ENCODE assay signal across 8 cellular contexts in the genomic region with DNA sequence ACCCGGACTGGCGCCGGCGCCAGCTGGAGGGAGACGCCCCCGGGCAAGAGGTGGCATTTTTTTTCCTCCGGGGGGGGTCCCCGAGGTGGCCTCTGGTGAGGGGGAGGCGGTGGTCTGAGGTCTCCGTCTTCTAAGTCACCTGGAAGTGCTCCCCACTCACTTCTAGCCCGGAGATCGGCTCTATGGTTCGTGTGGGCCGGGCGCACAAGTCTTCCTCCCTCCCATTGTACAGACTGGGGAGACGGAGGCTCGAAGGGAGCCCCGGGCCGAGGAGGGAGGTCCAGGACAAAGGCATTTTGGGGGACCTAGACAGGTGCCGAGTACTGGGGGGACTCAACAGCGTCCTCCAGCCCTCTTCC. TPM values are rescaled to one million over a fixed set of nuclear protein-coding genes. Genes with fewer than 3 reads are reported as not detected.
A peak's percentile ranks its signal among the peaks of the same experiment; 100 is the strongest.
DNase-seq lines count a peak whose midpoint lies in the region; ATAC-seq lines count a peak whose summit lies in the region.

No MANE protein-coding gene starts in this region.

- H3K4me3 Mint-ChIP-seq in stimulated activated naive CD8-positive, alpha-beta T cell treated with anti-CD3 and anti-CD28 coated beads, Interleukin-15, Interleukin-2, amounts not matched to agents 100 ng/mL and 50 ng/mL, for 24 hours: peak overlapping the region; percentile 40
- peak overlapping the region; percentile 58 for H3K4me3 Mint-ChIP-seq in activated T-helper 1 cell treated with anti-CD3 and anti-CD28 coated beads, Interleukin-12 subunit alpha, Interleukin-12 subunit beta, Interleukin-2, Interleukin-4 antibody, amounts not matched to agents 30 ng/mL and 10 ng/mL and 1 ng/mL, durations not matched to agents 14 hours and 24 hours and 36 hours

- H3K9me3 Mint-ChIP-seq in stimulated activated naive CD8-positive, alpha-beta T cell treated with anti-CD3 and anti-CD28 coated beads, Interleukin-15, Interleukin-2, amounts not matched to agents 100 ng/mL and 50 ng/mL, for 24 hours: no peaks in the 10 kb centered on the region
- H3K9me3 Mint-ChIP-seq in activated T-helper 1 cell treated with anti-CD3 and anti-CD28 coated beads, Interleukin-12 subunit alpha, Interleukin-12 subunit beta, Interleukin-2, Interleukin-4 antibody, amounts not matched to agents 30 ng/mL and 10 ng/mL and 1 ng/mL, durations not matched to agents 14 hours and 24 hours and 36 hours: no peaks in the 10 kb centered on the region

- peaks cover 41% of the 10 kb centered on the region for H3K4me1 Mint-ChIP-seq in stimulated activated naive CD8-positive, alpha-beta T cell treated with anti-CD3 and anti-CD28 coated beads, Interleukin-15, Interleukin-2, amounts not matched to agents 100 ng/mL and 50 ng/mL, for 24 hours (ENCODE audit: low read depth)
- H3K4me1 Mint-ChIP-seq in activated T-helper 1 cell treated with anti-CD3 and anti-CD28 coated beads, Interleukin-12 subunit alpha, Interleukin-12 subunit beta, Interleukin-2, Interleukin-4 antibody, amounts not matched to agents 30 ng/mL and 10 ng/mL and 1 ng/mL, durations not matched to agents 14 hours and 24 hours and 36 hours (ENCODE audit: low read depth): peaks cover 15% of the 10 kb centered on the region

- no peak overlapping the region for H3K27ac Mint-ChIP-seq in stimulated activated naive CD8-positive, alpha-beta T cell treated with anti-CD3 and anti-CD28 coated beads, Interleukin-15, Interleukin-2, amounts not matched to agents 100 ng/mL and 50 ng/mL, for 24 hours
- peak overlapping the region; percentile 34 for H3K27ac Mint-ChIP-seq in activated T-helper 1 cell treated with anti-CD3 and anti-CD28 coated beads, Interleukin-12 subunit alpha, Interleukin-12 subunit beta, Interleukin-2, Interleukin-4 antibody, amounts not matched to agents 30 ng/mL and 10 ng/mL and 1 ng/mL, durations not matched to agents 14 hours and 24 hours and 36 hours

- no peaks in the 10 kb centered on the region for H3K36me3 ChIP-seq in aorta (ENCODE audit: control insufficient read depth in 1 of 2, insufficient read depth in 2 of 2, low read length in 1 of 2)

- WGBS in aorta, 2 donors: 3 to 4% methylated on average over 20 to 21 of the region's 21 CpGs

- no peak for DNase-seq in stimulated activated naive CD8-positive, alpha-beta T cell treated with anti-CD3 and anti-CD28 coated beads, Interleukin-15, Interleukin-2, amounts not matched to agents 100 U/mL and 50 U/mL, for 24 hours
- DNase-seq in activated T-helper 1 cell treated with anti-CD3 and anti-CD28 coated beads, Interleukin-12 subunit alpha, Interleukin-12 subunit beta, Interleukin-2, Interleukin-4 antibody, amounts not matched to agents 30 ng/mL and 10 ng/mL and 1 ng/mL, durations not matched to agents 14 hours and 24 hours and 36 hours (ENCODE audit: low spot score): no peak
- DNase-seq in aorta: no peak

- no peaks in the 10 kb centered on the region for H3K9me3 ChIP-seq in aorta (ENCODE audit: control insufficient read depth, low read length)

- no peak for ATAC-seq in stimulated activated naive CD8-positive, alpha-beta T cell treated with anti-CD3 and anti-CD28 coated beads, Interleukin-15, Interleukin-2, amounts not matched to agents 100 U/mL and 50 U/mL, for 24 hours
- no peak for ATAC-seq in aorta (ENCODE audit: low FRiP score)
- ATAC-seq in GM21825 (IDR thresholded peaks at IDR 0.05; ENCODE audit: unreplicated experiment): no peak
- ATAC-seq in GM19467 (IDR thresholded peaks at IDR 0.05; ENCODE audit: unreplicated experiment): no peak
- no peak for ATAC-seq in HG03469 (IDR thresholded peaks at IDR 0.05; ENCODE audit: unreplicated experiment)

- H3K27ac ChIP-seq in layer of hippocampus (ENCODE audit: low read depth, low read length) (peak overlapping the region; percentile 57), aorta (ENCODE audit: low read depth in 1 of 2, low read length in 2 of 2) (no peak overlapping the region)

- peak overlapping the region; percentile 37 to 39 for H3K4me3 ChIP-seq in aorta (ENCODE audit: low read length in 2 of 2)

- H3K36me3 Mint-ChIP-seq in stimulated activated naive CD8-positive, alpha-beta T cell treated with anti-CD3 and anti-CD28 coated beads, Interleukin-15, Interleukin-2, amounts not matched to agents 100 ng/mL and 50 ng/mL, for 24 hours (ENCODE audit: low read depth): no peaks in the 10 kb centered on the region
- no peaks in the 10 kb centered on the region for H3K36me3 Mint-ChIP-seq in activated T-helper 1 cell treated with anti-CD3 and anti-CD28 coated beads, Interleukin-12 subunit alpha, Interleukin-12 subunit beta, Interleukin-2, Interleukin-4 antibody, amounts not matched to agents 30 ng/mL and 10 ng/mL and 1 ng/mL, durations not matched to agents 14 hours and 24 hours and 36 hours (ENCODE audit: low read depth)

- no peaks in the 10 kb centered on the region for H3K4me1 ChIP-seq in aorta (ENCODE audit: control insufficient read depth in 1 of 2, insufficient read depth in 2 of 2, low read length in 2 of 2)

- H3K27me3 ChIP-seq in layer of hippocampus (ENCODE audit: control insufficient read depth, insufficient read depth, low read length) (peaks cover 85% of the 10 kb centered on the region), aorta (ENCODE audit: control insufficient read depth in 1 of 2, insufficient read depth in 2 of 2, low read length in 1 of 2) (no peaks in the 10 kb centered on the region)

- intact Hi-C loops in activated T-helper 1 cell treated with anti-CD3 and anti-CD28 coated beads, Interleukin-12 subunit alpha, Interleukin-12 subunit beta, Interleukin-2, Interleukin-4 antibody, amounts not matched to agents 30 ng/mL and 10 ng/mL and 1 ng/mL, durations not matched to agents 14 hours and 24 hours and 36 hours (cut with micrococcal nuclease): no loop called here
- intact Hi-C loops in aorta (cut with DNase I): loop anchor here in 1 of 2 donors (5.0 kb wide), 1 partner anchor 56 kb away; no protein-coding TSS in a partner anchor

- peaks cover 74% of the 10 kb centered on the region for H3K27me3 Mint-ChIP-seq in stimulated activated naive CD8-positive, alpha-beta T cell treated with anti-CD3 and anti-CD28 coated beads, Interleukin-15, Interleukin-2, amounts not matched to agents 100 ng/mL and 50 ng/mL, for 24 hours
- H3K27me3 Mint-ChIP-seq in activated T-helper 1 cell treated with anti-CD3 and anti-CD28 coated beads, Interleukin-12 subunit alpha, Interleukin-12 subunit beta, Interleukin-2, Interleukin-4 antibody, amounts not matched to agents 30 ng/mL and 10 ng/mL and 1 ng/mL, durations not matched to agents 14 hours and 24 hours and 36 hours (ENCODE audit: insufficient read depth): peaks cover 64% of the 10 kb centered on the region

RNA-seq across cellular contexts. Expression of a gene that starts 4.4 kb away (rescaled TPM):
- 0.18 and 0.22 TPM in 2 replicates for total RNA-seq in activated T-helper 1 cell treated with anti-CD3 and anti-CD28 coated beads, Interleukin-12 subunit alpha, Interleukin-12 subunit beta, Interleukin-2, Interleukin-4 antibody, amounts not matched to agents 30 ng/mL and 10 ng/mL and 1 ng/mL, durations not matched to agents 14 hours and 24 hours and 36 hours
- total RNA-seq in aorta: 10 to 100 TPM; 12.5 to 39.5 TPM
- 1 to 10 TPM; 2.1 to 3.4 TPM for polyA plus RNA-seq in aorta

RNA-seq across cellular contexts. Expression of a gene that starts 21.9 kb away (rescaled TPM):
- not detected in 2 replicates for total RNA-seq in activated T-helper 1 cell treated with anti-CD3 and anti-CD28 coated beads, Interleukin-12 subunit alpha, Interleukin-12 subunit beta, Interleukin-2, Interleukin-4 antibody, amounts not matched to agents 30 ng/mL and 10 ng/mL and 1 ng/mL, durations not matched to agents 14 hours and 24 hours and 36 hours
- not detected for total RNA-seq in aorta
- not detected for polyA plus RNA-seq in aorta

Comparison
In these comparisons a context has a peak if more than half of its experiments do, and no peak if none do; other contexts are left out.
1. RNA of a gene that starts 4.4 kb away (total RNA-seq): 12.5 to 39.5 TPM in aorta; 0.18 to 0.22 TPM in activated T-helper 1 cell treated with anti-CD3 and anti-CD28 coated beads, Interleukin-12 subunit alpha, Interleukin-12 subunit beta, Interleukin-2, Interleukin-4 antibody, amounts not matched to agents 30 ng/mL and 10 ng/mL and 1 ng/mL, durations not matched to agents 14 hours and 24 hours and 36 hours; every median in the first group is over 10 times any median in the second.